ENCODE assay signal across 11 cellular contexts in genomic region chr15:65326109-65326508, GRCh38. TPM values are rescaled to one million over a fixed set of nuclear protein-coding genes. Genes with fewer than 3 reads are reported as not detected.
A peak's percentile ranks its signal among the peaks of the same experiment; 100 is the strongest.
DNase-seq lines count a peak whose midpoint lies in the region; ATAC-seq and TF ChIP-seq lines count a peak whose summit lies in the region.
"Had no signal": no experiment of that assay in that cellular context is flagged by ENCODE, and none has a peak within 500 bp of the region (broad histone marks: within the 10 kb centered on the region; RNA-seq: fewer than 3 reads in every experiment).

No MANE protein-coding gene starts in this region.

- DNase-seq in G401 (ENCODE audit: low spot score), result peak; percentile 78
- peak in 4 of 5 donors; percentile 47 to 52 (median 48) for DNase-seq in heart left ventricle
- DNase-seq in osteoblast (ENCODE audit: insufficient read length, low spot score, missing footprints), result peak; percentile 83
- no peak for DNase-seq in tibial artery
- no peak for DNase-seq in naive thymus-derived CD4-positive, alpha-beta T cell
- DNase-seq in stimulated activated CD4-positive, alpha-beta T cell treated with anti-CD3 and anti-CD28 coated beads, Interleukin-2, amount 100 ng/mL, for 24 hours, result no peak
- DNase-seq in activated CD8-positive, alpha-beta T cell treated with anti-CD3 and anti-CD28 coated beads for 36 hours, result no peak
- DNase-seq: activated CD8-positive, alpha-beta memory T cell treated with anti-CD3 and anti-CD28 coated beads for 24 hours had no signal

- TF ChIP-seq CTCF in heart left ventricle (IDR thresholded peaks at IDR 0.05), result no peak
- TF ChIP-seq CTCF in osteoblast (IDR thresholded peaks at IDR 0.05; ENCODE audit: extremely low read depth, low read depth, low read length), result no peak
- no peak for TF ChIP-seq CTCF in tibial artery (IDR thresholded peaks at IDR 0.05)
- no peak for TF ChIP-seq CTCF in activated CD8-positive, alpha-beta T cell treated with anti-CD3 and anti-CD28 coated beads for 36 hours (IDR thresholded peaks at IDR 0.05)

- no peaks in the 10 kb centered on the region for H3K9me3 Mint-ChIP-seq in naive thymus-derived CD4-positive, alpha-beta T cell
- no peaks in the 10 kb centered on the region for H3K9me3 Mint-ChIP-seq in activated CD8-positive, alpha-beta T cell treated with anti-CD3 and anti-CD28 coated beads for 36 hours
- H3K9me3 Mint-ChIP-seq: stimulated activated memory B cell treated with anti-CD40 and anti-IgM and Interleukin-4, amounts not matched to agents 10 μg/mL and 1 μg/mL and 100 μg/mL, for 72 hours had no signal

- intact Hi-C loops in heart left ventricle (cut with DNase I), result no loop called here
- intact Hi-C loops in tibial artery (cut with DNase I; ENCODE audit: low total_unique reads), result no loop called here
- intact Hi-C loops in naive thymus-derived CD4-positive, alpha-beta T cell (cut with micrococcal nuclease), result loop anchor here in 1 of 2 donors (1.0 kb wide), 1 partner anchor 42 kb away; no protein-coding TSS in a partner anchor
- intact Hi-C loops in activated CD8-positive, alpha-beta T cell treated with anti-CD3 and anti-CD28 coated beads for 36 hours (cut with micrococcal nuclease), result no loop called here

- ATAC-seq in SK-N-SH treated with all-trans-retinoic acid at 6 μM for 48 hours (peak; percentile 30; the same call in 2 of the 3 replicates), heart left ventricle (peak in 3 of 4 donors; percentile 40 to 69 (median 59))
- ATAC-seq in naive thymus-derived CD4-positive, alpha-beta T cell, result no peak
- no peak for ATAC-seq in activated CD8-positive, alpha-beta T cell treated with anti-CD3 and anti-CD28 coated beads for 36 hours
- ATAC-seq: stimulated activated memory B cell treated with anti-CD40 and anti-IgM and Interleukin-4, amounts not matched to agents 10 μg/mL and 1 μg/mL and 100 μg/mL, for 72 hours had no signal

- no peak overlapping the region for H3K4me2 ChIP-seq in osteoblast (ENCODE audit: insufficient read depth, low read length)

- H3K36me3 ChIP-seq in heart left ventricle (no peaks in the 10 kb centered on the region), osteoblast (ENCODE audit: insufficient read depth, low read length) (no peaks in the 10 kb centered on the region), tibial artery (no peaks in the 10 kb centered on the region)
- no peaks in the 10 kb centered on the region for H3K36me3 ChIP-seq in naive thymus-derived CD4-positive, alpha-beta T cell (ENCODE audit: control insufficient read depth in 2 of 3, insufficient read depth in 3 of 3, low read length in 3 of 3)

- no peaks in the 10 kb centered on the region for H3K4me1 Mint-ChIP-seq in naive thymus-derived CD4-positive, alpha-beta T cell
- H3K4me1 Mint-ChIP-seq in activated CD8-positive, alpha-beta T cell treated with anti-CD3 and anti-CD28 coated beads for 36 hours (ENCODE audit: low read depth), result no peaks in the 10 kb centered on the region

- H3K27ac Mint-ChIP-seq in naive thymus-derived CD4-positive, alpha-beta T cell, result no peak overlapping the region
- H3K27ac Mint-ChIP-seq in activated CD8-positive, alpha-beta T cell treated with anti-CD3 and anti-CD28 coated beads for 36 hours, result no peak overlapping the region
- H3K27ac Mint-ChIP-seq: stimulated activated memory B cell treated with anti-CD40 and anti-IgM and Interleukin-4, amounts not matched to agents 10 μg/mL and 1 μg/mL and 100 μg/mL, for 72 hours had no signal

- peaks cover 0 to 22% (median 18%) of the 10 kb centered on the region in 5 donors for H3K27me3 Mint-ChIP-seq in naive thymus-derived CD4-positive, alpha-beta T cell
- H3K27me3 Mint-ChIP-seq in activated CD8-positive, alpha-beta T cell treated with anti-CD3 and anti-CD28 coated beads for 36 hours, result peaks cover 7% of the 10 kb centered on the region

- no peak overlapping the region for H3K4me3 Mint-ChIP-seq in naive thymus-derived CD4-positive, alpha-beta T cell
- no peak overlapping the region for H3K4me3 Mint-ChIP-seq in activated CD8-positive, alpha-beta T cell treated with anti-CD3 and anti-CD28 coated beads for 36 hours
- H3K4me3 Mint-ChIP-seq: stimulated activated memory B cell treated with anti-CD40 and anti-IgM and Interleukin-4, amounts not matched to agents 10 μg/mL and 1 μg/mL and 100 μg/mL, for 72 hours had no signal

- no peak overlapping the region for H2AFZ ChIP-seq in osteoblast (ENCODE audit: low read length)

- POLR2A ChIA-PET in naive thymus-derived CD4-positive, alpha-beta T cell (lab: Charles Lee), result no interaction called here
- POLR2A ChIA-PET in activated CD8-positive, alpha-beta T cell treated with anti-CD3 and anti-CD28 coated beads for 36 hours (lab: Charles Lee), result interaction anchor here (1.0 kb wide), 1 partner anchor 21 kb away, joined by 5 read pairs; the partner anchor contains the start of gene RNU5B-1

- no peaks in the 10 kb centered on the region for H3K9me3 ChIP-seq in heart left ventricle
- no peaks in the 10 kb centered on the region for H3K9me3 ChIP-seq in osteoblast (ENCODE audit: low read depth, low read length)
- no peaks in the 10 kb centered on the region for H3K9me3 ChIP-seq in tibial artery
- no peaks in the 10 kb centered on the region for H3K9me3 ChIP-seq in naive thymus-derived CD4-positive, alpha-beta T cell (ENCODE audit: control insufficient read depth in 2 of 3, low read length in 3 of 3)

- H3K27me3 ChIP-seq in heart left ventricle (no peaks in the 10 kb centered on the region), osteoblast (ENCODE audit: insufficient read depth, low read length) (peaks cover 7% of the 10 kb centered on the region), tibial artery (peaks cover 0 to 27% of the 10 kb centered on the region in 2 donors)
- H3K27me3 ChIP-seq in naive thymus-derived CD4-positive, alpha-beta T cell (ENCODE audit: control insufficient read depth in 2 of 2, insufficient read depth in 2 of 2, low read length in 2 of 2), result no peaks in the 10 kb centered on the region

- 44 to 64% (median 58%) methylated on average over 8 to 12 of the region's 12 CpGs for WGBS in heart left ventricle, 4 donors

- peaks cover 0 to 13% (median 3%) of the 10 kb centered on the region in 12 donors for H3K4me1 ChIP-seq in heart left ventricle
- no peaks in the 10 kb centered on the region for H3K4me1 ChIP-seq in osteoblast (ENCODE audit: insufficient read depth, low read length)
- H3K4me1 ChIP-seq in tibial artery, result no peaks in the 10 kb centered on the region
- no peaks in the 10 kb centered on the region for H3K4me1 ChIP-seq in naive thymus-derived CD4-positive, alpha-beta T cell (ENCODE audit: control insufficient read depth in 2 of 2, insufficient read depth in 2 of 2, low read length in 2 of 2)

- H3K27ac ChIP-seq in heart left ventricle, result no peak overlapping the region
- H3K27ac ChIP-seq in osteoblast (ENCODE audit: low read depth, low read length), result no peak overlapping the region
- H3K27ac ChIP-seq in tibial artery, result no peak overlapping the region
- no peak overlapping the region for H3K27ac ChIP-seq in naive thymus-derived CD4-positive, alpha-beta T cell (ENCODE audit: low read depth, low read length)

- no peaks in the 10 kb centered on the region for H4K20me1 ChIP-seq in osteoblast (ENCODE audit: insufficient read depth, low read length)

- in situ Hi-C loops in G401 (cut with HindIII; ENCODE audit: low sequenced_read_pairs), result no loop called here

- H3K36me3 Mint-ChIP-seq in naive thymus-derived CD4-positive, alpha-beta T cell, result no peaks in the 10 kb centered on the region
- H3K36me3 Mint-ChIP-seq in activated CD8-positive, alpha-beta T cell treated with anti-CD3 and anti-CD28 coated beads for 36 hours (ENCODE audit: low read depth), result no peaks in the 10 kb centered on the region
- H3K36me3 Mint-ChIP-seq: stimulated activated memory B cell treated with anti-CD40 and anti-IgM and Interleukin-4, amounts not matched to agents 10 μg/mL and 1 μg/mL and 100 μg/mL, for 72 hours had no signal

- no peak for TF ChIP-seq POLR2A in heart left ventricle (IDR thresholded peaks at IDR 0.05)

- no peaks in the 10 kb centered on the region for H3K79me2 ChIP-seq in osteoblast (ENCODE audit: insufficient read depth, low read length)

- no peak overlapping the region for H3K4me3 ChIP-seq in heart left ventricle
- H3K4me3 ChIP-seq in osteoblast (ENCODE audit: insufficient read depth, low read length), result no peak overlapping the region
- H3K4me3 ChIP-seq in tibial artery, result no peak overlapping the region
- no peak overlapping the region for H3K4me3 ChIP-seq in naive thymus-derived CD4-positive, alpha-beta T cell (ENCODE audit: low read length)

- CTCF ChIA-PET in naive thymus-derived CD4-positive, alpha-beta T cell (lab: Charles Lee), result no interaction called here
- CTCF ChIA-PET in activated CD8-positive, alpha-beta T cell treated with anti-CD3 and anti-CD28 coated beads for 36 hours (lab: Charles Lee), result no interaction called here

RNA-seq across cellular contexts. Expression of gene RNU5B-1, which starts 21.6 kb away (rescaled TPM):
- total RNA-seq in G401 (2014; rRNA removed; shearing (Covaris generic)), result not detected in 2 replicates
- total RNA-seq in heart left ventricle (10 to 100 TPM in 2 of 9 donors, not detected in 7; 18.6 to 30.4 TPM), osteoblast (not detected in 2 replicates)
- polyA plus RNA-seq in heart left ventricle, result not detected
- 10 to 100 TPM in 1 of 5 experiments, not detected in 4; 18.9 TPM for total RNA-seq in naive thymus-derived CD4-positive, alpha-beta T cell
- polyA plus RNA-seq in naive thymus-derived CD4-positive, alpha-beta T cell, result not detected
- not detected for total RNA-seq in activated CD8-positive, alpha-beta T cell treated with anti-CD3 and anti-CD28 coated beads for 36 hours
- total RNA-seq: skeletal muscle tissue had no signal

RNA-seq across cellular contexts. Expression of gene RNU5A-1, which starts 30.3 kb away (rescaled TPM):
- not detected in 2 replicates for total RNA-seq in G401 (2014; rRNA removed; shearing (Covaris generic))
- total RNA-seq in heart left ventricle, result not detected
- not detected for polyA plus RNA-seq in heart left ventricle
- total RNA-seq in osteoblast, result not detected in 2 replicates
- total RNA-seq in naive thymus-derived CD4-positive, alpha-beta T cell, result not detected
- polyA plus RNA-seq in naive thymus-derived CD4-positive, alpha-beta T cell, result not detected
- not detected for total RNA-seq in activated CD8-positive, alpha-beta T cell treated with anti-CD3 and anti-CD28 coated beads for 36 hours
- total RNA-seq: skeletal muscle tissue had no signal

RNA-seq across cellular contexts. Expression of gene PARP16, which starts 39.4 kb away (rescaled TPM):
- 6.2 and 6.3 TPM in 2 replicates for total RNA-seq in G401 (2014; rRNA removed; shearing (Covaris generic))
- total RNA-seq in heart left ventricle (1 to 10 TPM; 2.7 to 7.0 (median 4.8) TPM), osteoblast (6.2 and 6.5 TPM in 2 replicates)
- 1 to 10 TPM; 3.0 to 4.8 TPM for polyA plus RNA-seq in heart left ventricle
- total RNA-seq in naive thymus-derived CD4-positive, alpha-beta T cell, result 10 to 100 TPM; 10.9 to 21.5 (median 15.7) TPM
- polyA plus RNA-seq in naive thymus-derived CD4-positive, alpha-beta T cell, result 10 to 100 TPM; 28.1 to 45.7 TPM
- 10 to 100 TPM; 17.9 to 20.5 TPM for total RNA-seq in activated CD8-positive, alpha-beta T cell treated with anti-CD3 and anti-CD28 coated beads for 36 hours

RNA-seq across cellular contexts. Expression of gene IGDCC3, which starts 51.7 kb away (rescaled TPM):
- total RNA-seq in G401 (2014; rRNA removed; shearing (Covaris generic)), result 7.9 and 20.1 TPM in 2 replicates
- under 1 TPM in 3 of 9 donors, not detected in 6; 0.09 to 0.33 (median 0.22) TPM for total RNA-seq in heart left ventricle
- polyA plus RNA-seq in heart left ventricle, result under 1 TPM in 1 of 2 donors, not detected in 1; 0.07 TPM
- total RNA-seq in osteoblast, result 0.29 TPM in 1 of 2 replicates, not detected in the other
- total RNA-seq in naive thymus-derived CD4-positive, alpha-beta T cell, result not detected
- polyA plus RNA-seq in naive thymus-derived CD4-positive, alpha-beta T cell, result not detected
- not detected for total RNA-seq in activated CD8-positive, alpha-beta T cell treated with anti-CD3 and anti-CD28 coated beads for 36 hours

Comparison
In these comparisons a context has a peak if more than half of its experiments do, and no peak if none do; other contexts are left out.
1. DNase-seq: peak in G401 (single experiment), heart left ventricle (4 of 5) and osteoblast (single experiment); none in tibial artery (0 of 2), naive thymus-derived CD4-positive, alpha-beta T cell (0 of 9), stimulated activated CD4-positive, alpha-beta T cell treated with anti-CD3 and anti-CD28 coated beads, Interleukin-2, amount 100 ng/mL, for 24 hours (0 of 2) and activated CD8-positive, alpha-beta T cell treated with anti-CD3 and anti-CD28 coated beads for 36 hours (single experiment).
2. ATAC-seq: peak in SK-N-SH treated with all-trans-retinoic acid at 6 μM for 48 hours (single experiment) and heart left ventricle (3 of 4); none in naive thymus-derived CD4-positive, alpha-beta T cell (single experiment) and activated CD8-positive, alpha-beta T cell treated with anti-CD3 and anti-CD28 coated beads for 36 hours (single experiment).